Comparison of ENCODE assay signal across 1 cellular context in genomic region chr1:36520771-36521420, GRCh38.
TF ChIP-seq lines count a peak whose summit lies in the region.

No MANE protein-coding gene starts in this region.

TF ChIP-seq in H1, 55 proteins besides CTCF, POLR2A, EP300 and RAD21:
- TF ChIP-seq NRF1 (IDR thresholded peaks at IDR 0.05; ENCODE audit: low read depth, low read length) (no peak), CREB1 (IDR thresholded peaks at IDR 0.05) (no peak), ASH2L (IDR thresholded peaks at IDR 0.05; ENCODE audit: low read length) (no peak), MAFK (IDR thresholded peaks at IDR 0.05; ENCODE audit: low read depth, low read length) (no peak), EZH2 (IDR thresholded peaks at IDR 0.05; ENCODE audit: low read depth, low read length, severe bottlenecking) (no peak), CHD2 (IDR thresholded peaks at IDR 0.05; ENCODE audit: low read length) (no peak), POLR2AphosphoS5 (IDR thresholded peaks at IDR 0.05; ENCODE audit: low read depth, low read length) (no peak), E2F6 (IDR thresholded peaks at IDR 0.05) (no peak)
